ENCODE assay signal across 20 cellular contexts in the genomic region with DNA sequence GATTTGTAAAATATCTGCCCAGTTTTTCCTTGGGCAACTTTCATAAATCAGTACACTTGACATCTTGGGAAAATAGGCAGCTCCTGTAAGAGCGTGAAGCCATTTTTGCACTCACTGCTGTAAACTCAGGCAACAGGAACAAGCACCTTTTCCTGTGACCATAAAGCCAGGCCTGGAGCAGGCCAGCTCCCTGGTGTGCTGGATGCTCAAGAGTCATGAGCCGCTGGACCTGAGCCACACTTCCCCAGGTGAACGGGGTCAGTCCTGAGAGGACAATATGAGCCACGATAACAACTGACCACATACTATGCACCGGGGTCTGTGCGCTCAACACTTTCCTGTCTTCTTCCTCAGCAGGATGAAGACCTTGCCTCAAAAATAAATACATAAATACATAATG.
"Had no signal": no experiment of that assay in that cellular context is flagged by ENCODE, and none has a peak within 500 bp of the region (broad histone marks: within the 10 kb centered on the region; RNA-seq: fewer than 3 reads in every experiment).

No MANE protein-coding gene starts in this region.

- H3K27me3 ChIP-seq: breast epithelium, pancreas, upper lobe of right lung had no signal

- ATAC-seq: effector memory CD8-positive, alpha-beta T cell; naive thymus-derived CD4-positive, alpha-beta T cell; stimulated activated memory B cell treated with anti-CD40 and anti-IgM and Interleukin-4, amounts not matched to agents 10 μg/mL and 1 μg/mL and 100 μg/mL, for 72 hours; upper lobe of right lung had no signal

- H3K4me1 ChIP-seq: breast epithelium, left lung, pancreas, sigmoid colon, upper lobe of right lung had no signal

- H3K36me3 ChIP-seq: breast epithelium, left lung, neutrophil, pancreas, sigmoid colon, thoracic aorta, upper lobe of right lung had no signal

- H3K4me3 ChIP-seq: breast epithelium, left lung, pancreas, sigmoid colon, thoracic aorta, upper lobe of right lung had no signal

- DNase-seq: activated CD4-positive, CD25-positive, alpha-beta regulatory T cell treated with anti-CD3 and anti-CD28 coated beads, Interleukin-2, amount 50 U/mL, for 72 hours; activated CD8-positive, alpha-beta memory T cell treated with anti-CD3 and anti-CD28 coated beads for 24 hours; activated CD8-positive, alpha-beta memory T cell treated with anti-CD3 and anti-CD28 coated beads, Interleukin-2, amount 50 U/mL, for 48 hours; activated effector memory CD4-positive, alpha-beta T cell treated with Interleukin-2 at 50 U/mL for 16 hours; activated naive CD4-positive, alpha-beta T cell treated with anti-CD3 and anti-CD28 coated beads, Interleukin-2, amount 10 ng/mL, durations not matched to agents 7 days and 5 days; activated T-cell treated with anti-CD3 and anti-CD28 coated beads, Interleukin-2, amount 50 U/mL, for 48 hours; effector memory CD8-positive, alpha-beta T cell; foreskin fibroblast; hypothalamus; pancreas; sigmoid colon; stimulated activated CD4-positive, alpha-beta T cell treated with anti-CD3 and anti-CD28 coated beads, Interleukin-4, amount 100 ng/mL, for 4 hours; upper lobe of right lung had no signal

- H3K9me3 ChIP-seq: breast epithelium, left lung, neutrophil, pancreas, sigmoid colon, upper lobe of right lung had no signal

- H3K27ac ChIP-seq: breast epithelium, epithelial cell of prostate, left lung, neutrophil, pancreas, sigmoid colon, thoracic aorta, upper lobe of right lung had no signal
